1 cellular context compared by ENCODE assay signal in the genomic region with DNA sequence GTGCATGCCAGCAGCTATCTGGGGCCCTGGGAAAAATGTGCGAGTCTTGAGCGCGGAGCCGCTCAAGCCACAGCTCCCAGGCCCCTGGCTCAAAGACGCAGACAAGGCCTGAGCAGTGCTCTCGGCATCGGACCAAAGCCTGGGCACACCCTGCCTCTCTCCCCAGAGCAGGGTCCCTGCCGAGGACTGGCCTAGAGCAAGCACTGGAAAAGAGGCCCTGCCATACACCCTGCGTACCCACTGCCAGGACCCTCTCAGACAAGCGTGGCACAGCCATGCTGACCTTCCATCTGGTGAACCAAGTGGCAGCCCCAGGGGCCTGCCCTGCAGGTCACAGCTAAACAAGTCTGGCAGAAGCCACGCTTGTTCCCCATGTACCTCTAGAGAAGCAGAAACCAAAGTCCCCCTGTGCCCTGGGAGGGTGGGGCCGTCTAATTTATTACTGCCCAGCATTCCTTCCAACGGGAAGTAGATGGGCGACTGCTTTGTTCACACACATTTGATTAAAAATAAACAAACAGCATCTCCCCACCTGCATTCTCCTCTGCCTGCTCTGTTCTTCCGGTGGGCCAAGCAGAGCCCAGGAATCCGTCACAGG.
A peak's percentile ranks its signal among the peaks of the same experiment; 100 is the strongest.
TF ChIP-seq lines count a peak whose summit lies in the region.

No MANE protein-coding gene starts in this region.

TF ChIP-seq in HepG2, 621 proteins besides CTCF, POLR2A, EP300 and RAD21:
- TF ChIP-seq, protein P1, sequence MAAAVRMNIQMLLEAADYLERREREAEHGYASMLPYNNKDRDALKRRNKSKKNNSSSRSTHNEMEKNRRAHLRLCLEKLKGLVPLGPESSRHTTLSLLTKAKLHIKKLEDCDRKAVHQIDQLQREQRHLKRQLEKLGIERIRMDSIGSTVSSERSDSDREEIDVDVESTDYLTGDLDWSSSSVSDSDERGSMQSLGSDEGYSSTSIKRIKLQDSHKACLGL (CRISPR knock-in tag; IDR thresholded peaks at IDR 0.05), result 0 out of 2 replicates have a peak, but pooled peaks have one; percentile 30
- TF ChIP-seq EHMT2 (IDR thresholded peaks at IDR 0.05; ENCODE audit: borderline replicate concordance, low read depth, low read length), result no peak
- peak; percentile 79 for TF ChIP-seq AGO2 (optimal IDR thresholded peaks at IDR 0.05; ENCODE audit: low read depth, low read length)
- TF ChIP-seq, protein P2, sequence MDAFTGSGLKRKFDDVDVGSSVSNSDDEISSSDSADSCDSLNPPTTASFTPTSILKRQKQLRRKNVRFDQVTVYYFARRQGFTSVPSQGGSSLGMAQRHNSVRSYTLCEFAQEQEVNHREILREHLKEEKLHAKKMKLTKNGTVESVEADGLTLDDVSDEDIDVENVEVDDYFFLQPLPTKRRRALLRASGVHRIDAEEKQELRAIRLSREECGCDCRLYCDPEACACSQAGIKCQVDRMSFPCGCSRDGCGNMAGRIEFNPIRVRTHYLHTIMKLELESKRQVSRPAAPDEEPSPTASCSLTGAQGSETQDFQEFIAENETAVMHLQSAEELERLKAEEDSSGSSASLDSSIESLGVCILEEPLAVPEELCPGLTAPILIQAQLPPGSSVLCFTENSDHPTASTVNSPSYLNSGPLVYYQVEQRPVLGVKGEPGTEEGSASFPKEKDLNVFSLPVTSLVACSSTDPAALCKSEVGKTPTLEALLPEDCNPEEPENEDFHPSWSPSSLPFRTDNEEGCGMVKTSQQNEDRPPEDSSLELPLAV (CRISPR knock-in tag; conservative IDR thresholded peaks at IDR 0.05; ENCODE audit: low read depth), result no peak
- no peak for TF ChIP-seq ETV6 (CRISPR knock-in tag; conservative IDR thresholded peaks at IDR 0.05)
